Comparison of ENCODE assay signal across 1 cellular context in the genomic region with DNA sequence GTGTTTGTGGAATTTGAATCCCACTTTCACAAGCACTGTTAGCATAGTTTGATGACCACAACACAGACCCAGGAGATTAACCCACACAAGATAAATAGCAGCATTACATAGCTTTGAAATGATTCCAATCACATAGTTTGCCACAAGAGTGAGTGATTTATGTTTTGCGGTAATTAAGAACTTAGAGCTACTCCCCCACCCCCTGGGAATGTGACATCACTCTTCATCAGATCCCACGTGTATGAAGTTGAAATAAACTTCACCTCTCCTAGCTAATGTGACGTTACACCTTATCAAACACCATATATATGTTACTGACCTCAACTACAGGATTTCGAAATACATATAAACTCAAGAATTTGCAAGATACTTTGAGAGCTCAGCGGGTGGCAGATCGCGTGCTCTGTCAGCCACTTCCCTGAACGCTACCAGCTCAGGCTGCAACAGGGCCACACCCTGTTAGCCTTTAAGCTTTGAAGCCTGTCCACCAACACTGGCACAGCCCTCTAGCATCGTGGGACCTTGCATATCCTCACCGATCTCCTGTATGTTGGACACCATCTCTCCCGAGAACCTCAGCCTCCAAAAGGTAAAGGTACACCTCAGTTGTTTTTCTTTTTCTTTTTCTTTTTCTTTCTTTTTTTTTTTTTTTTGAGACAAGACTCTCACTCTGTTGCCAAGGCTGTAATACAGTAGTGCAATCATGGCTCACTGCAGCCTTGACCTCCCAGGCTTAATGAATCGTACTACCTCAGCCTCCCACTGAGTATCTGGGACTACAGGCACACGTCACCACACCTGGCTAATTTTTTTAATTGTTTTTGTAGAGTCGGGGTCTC.
A peak's percentile ranks its signal among the peaks of the same experiment; 100 is the strongest.
TF ChIP-seq lines count a peak whose summit lies in the region.

No MANE protein-coding gene starts in this region.

TF ChIP-seq in HEK293, 187 proteins besides CTCF, POLR2A, EP300 and RAD21 (continued from another document and continues in another):
- peak; percentile 94 for TF ChIP-seq ZNF184 (tag by site-specific recombination; IDR thresholded peaks at IDR 0.05)
- peak; percentile 72 for TF ChIP-seq GLIS2 (tag by site-specific recombination; IDR thresholded peaks at IDR 0.05)
- TF ChIP-seq ZNF585B (tag by site-specific recombination; IDR thresholded peaks at IDR 0.05), result no peak
- TF ChIP-seq, protein P1, sequence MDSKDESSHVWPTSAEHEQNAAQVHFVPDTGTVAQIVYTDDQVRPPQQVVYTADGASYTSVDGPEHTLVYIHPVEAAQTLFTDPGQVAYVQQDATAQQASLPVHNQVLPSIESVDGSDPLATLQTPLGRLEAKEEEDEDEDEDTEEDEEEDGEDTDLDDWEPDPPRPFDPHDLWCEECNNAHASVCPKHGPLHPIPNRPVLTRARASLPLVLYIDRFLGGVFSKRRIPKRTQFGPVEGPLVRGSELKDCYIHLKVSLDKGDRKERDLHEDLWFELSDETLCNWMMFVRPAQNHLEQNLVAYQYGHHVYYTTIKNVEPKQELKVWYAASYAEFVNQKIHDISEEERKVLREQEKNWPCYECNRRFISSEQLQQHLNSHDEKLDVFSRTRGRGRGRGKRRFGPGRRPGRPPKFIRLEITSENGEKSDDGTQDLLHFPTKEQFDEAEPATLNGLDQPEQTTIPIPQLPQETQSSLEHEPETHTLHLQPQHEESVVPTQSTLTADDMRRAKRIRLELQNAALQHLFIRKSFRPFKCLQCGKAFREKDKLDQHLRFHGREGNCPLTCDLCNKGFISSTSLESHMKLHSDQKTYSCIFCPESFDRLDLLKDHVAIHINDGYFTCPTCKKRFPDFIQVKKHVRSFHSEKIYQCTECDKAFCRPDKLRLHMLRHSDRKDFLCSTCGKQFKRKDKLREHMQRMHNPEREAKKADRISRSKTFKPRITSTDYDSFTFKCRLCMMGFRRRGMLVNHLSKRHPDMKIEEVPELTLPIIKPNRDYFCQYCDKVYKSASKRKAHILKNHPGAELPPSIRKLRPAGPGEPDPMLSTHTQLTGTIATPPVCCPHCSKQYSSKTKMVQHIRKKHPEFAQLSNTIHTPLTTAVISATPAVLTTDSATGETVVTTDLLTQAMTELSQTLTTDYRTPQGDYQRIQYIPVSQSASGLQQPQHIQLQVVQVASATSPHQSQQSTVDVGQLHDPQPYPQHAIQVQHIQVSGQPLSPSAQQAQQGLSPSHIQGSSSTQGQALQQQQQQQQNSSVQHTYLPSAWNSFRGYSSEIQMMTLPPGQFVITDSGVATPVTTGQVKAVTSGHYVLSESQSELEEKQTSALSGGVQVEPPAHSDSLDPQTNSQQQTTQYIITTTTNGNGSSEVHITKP (tag by site-specific recombination; IDR thresholded peaks at IDR 0.05), result peak; percentile 68
- no peak for TF ChIP-seq ZNF670 (tag by site-specific recombination; IDR thresholded peaks at IDR 0.05; ENCODE audit: low read depth)
- TF ChIP-seq PRDM4 (tag by site-specific recombination; IDR thresholded peaks at IDR 0.05), result peak; percentile 98
- peak; percentile 99 for TF ChIP-seq ZNF501 (tag by site-specific recombination; IDR thresholded peaks at IDR 0.05)
- peak; percentile 100 for TF ChIP-seq ZNF629 (tag by site-specific recombination; IDR thresholded peaks at IDR 0.05)
- TF ChIP-seq BCL6B (tag by site-specific recombination; IDR thresholded peaks at IDR 0.05), result no peak; the same call in 1 of the 2 replicates
- TF ChIP-seq ZNF266 (tag by site-specific recombination; IDR thresholded peaks at IDR 0.05; ENCODE audit: low read depth), result no peak
- no peak for TF ChIP-seq ZNF121 (tag by site-specific recombination; IDR thresholded peaks at IDR 0.05)
- no peak for TF ChIP-seq ZNF138 (tag by site-specific recombination; IDR thresholded peaks at IDR 0.05; ENCODE audit: borderline replicate concordance)
- TF ChIP-seq OSR2 (tag by site-specific recombination; IDR thresholded peaks at IDR 0.05), result peak; percentile 100
- TF ChIP-seq ZFP41 (tag by site-specific recombination; IDR thresholded peaks at IDR 0.05; ENCODE audit: borderline replicate concordance), result no peak
- no peak for TF ChIP-seq ZNF248 (tag by site-specific recombination; IDR thresholded peaks at IDR 0.05)
- no peak for TF ChIP-seq ZNF830 (tag by site-specific recombination; IDR thresholded peaks at IDR 0.05; ENCODE audit: low read depth)
- no peak for TF ChIP-seq ZNF175 (tag by site-specific recombination; IDR thresholded peaks at IDR 0.05)
- no peak for TF ChIP-seq ZNF621 (tag by site-specific recombination; IDR thresholded peaks at IDR 0.05)
- TF ChIP-seq ZNF280D (tag by site-specific recombination; IDR thresholded peaks at IDR 0.05), result peak; percentile 80; the same call in 1 of the 2 replicates
- peak; percentile 97 for TF ChIP-seq KLF16 (tag by site-specific recombination; IDR thresholded peaks at IDR 0.05)
- peak; percentile 91 for TF ChIP-seq ZNF10 (tag by site-specific recombination; IDR thresholded peaks at IDR 0.05)
- TF ChIP-seq ZSCAN30 (tag by site-specific recombination; IDR thresholded peaks at IDR 0.05), result peak; percentile 98
- peak; percentile 100 for TF ChIP-seq SP7 (tag by site-specific recombination; IDR thresholded peaks at IDR 0.05)
- TF ChIP-seq ZNF202 (tag by site-specific recombination; IDR thresholded peaks at IDR 0.05; ENCODE audit: borderline replicate concordance), result no peak
- TF ChIP-seq TSHZ1 (tag by site-specific recombination; IDR thresholded peaks at IDR 0.05; ENCODE audit: borderline replicate concordance), result peak; percentile 100
- TF ChIP-seq ZFHX2 (tag by site-specific recombination; conservative IDR thresholded peaks at IDR 0.05), result peak; percentile 95
- peak; percentile 99 for TF ChIP-seq ZNF24 (tag by site-specific recombination; IDR thresholded peaks at IDR 0.05)
- TF ChIP-seq ZNF555 (tag by site-specific recombination; conservative IDR thresholded peaks at IDR 0.05), result no peak
- peak; percentile 100 for TF ChIP-seq ZNF391 (tag by site-specific recombination; IDR thresholded peaks at IDR 0.05; ENCODE audit: borderline replicate concordance, low read depth)
- TF ChIP-seq AEBP2 (tag by site-specific recombination; IDR thresholded peaks at IDR 0.05; ENCODE audit: borderline replicate concordance), result no peak
- TF ChIP-seq PRDM1 (tag by site-specific recombination; IDR thresholded peaks at IDR 0.05), result no peak
- TF ChIP-seq ZNF558 (tag by site-specific recombination; IDR thresholded peaks at IDR 0.05), result peak; percentile 90
- peak; percentile 99 for TF ChIP-seq IKZF3 (tag by site-specific recombination; IDR thresholded peaks at IDR 0.05)
- TF ChIP-seq ZNF510 (tag by site-specific recombination; IDR thresholded peaks at IDR 0.05; ENCODE audit: insufficient replicate concordance), result peak; percentile 3
- peak; percentile 93 for TF ChIP-seq SCRT2 (tag by site-specific recombination; IDR thresholded peaks at IDR 0.05)
- TF ChIP-seq KLF1 (tag by site-specific recombination; IDR thresholded peaks at IDR 0.05), result peak; percentile 96
- TF ChIP-seq, protein P2, sequence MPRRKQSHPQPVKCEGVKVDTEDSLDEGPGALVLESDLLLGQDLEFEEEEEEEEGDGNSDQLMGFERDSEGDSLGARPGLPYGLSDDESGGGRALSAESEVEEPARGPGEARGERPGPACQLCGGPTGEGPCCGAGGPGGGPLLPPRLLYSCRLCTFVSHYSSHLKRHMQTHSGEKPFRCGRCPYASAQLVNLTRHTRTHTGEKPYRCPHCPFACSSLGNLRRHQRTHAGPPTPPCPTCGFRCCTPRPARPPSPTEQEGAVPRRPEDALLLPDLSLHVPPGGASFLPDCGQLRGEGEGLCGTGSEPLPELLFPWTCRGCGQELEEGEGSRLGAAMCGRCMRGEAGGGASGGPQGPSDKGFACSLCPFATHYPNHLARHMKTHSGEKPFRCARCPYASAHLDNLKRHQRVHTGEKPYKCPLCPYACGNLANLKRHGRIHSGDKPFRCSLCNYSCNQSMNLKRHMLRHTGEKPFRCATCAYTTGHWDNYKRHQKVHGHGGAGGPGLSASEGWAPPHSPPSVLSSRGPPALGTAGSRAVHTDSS (tag by site-specific recombination; IDR thresholded peaks at IDR 0.05), result peak; percentile 82
- peak; percentile 99 for TF ChIP-seq OVOL3 (tag by site-specific recombination; IDR thresholded peaks at IDR 0.05)
